Comparison of ENCODE assay signal across 1 cellular context in the genomic region with DNA sequence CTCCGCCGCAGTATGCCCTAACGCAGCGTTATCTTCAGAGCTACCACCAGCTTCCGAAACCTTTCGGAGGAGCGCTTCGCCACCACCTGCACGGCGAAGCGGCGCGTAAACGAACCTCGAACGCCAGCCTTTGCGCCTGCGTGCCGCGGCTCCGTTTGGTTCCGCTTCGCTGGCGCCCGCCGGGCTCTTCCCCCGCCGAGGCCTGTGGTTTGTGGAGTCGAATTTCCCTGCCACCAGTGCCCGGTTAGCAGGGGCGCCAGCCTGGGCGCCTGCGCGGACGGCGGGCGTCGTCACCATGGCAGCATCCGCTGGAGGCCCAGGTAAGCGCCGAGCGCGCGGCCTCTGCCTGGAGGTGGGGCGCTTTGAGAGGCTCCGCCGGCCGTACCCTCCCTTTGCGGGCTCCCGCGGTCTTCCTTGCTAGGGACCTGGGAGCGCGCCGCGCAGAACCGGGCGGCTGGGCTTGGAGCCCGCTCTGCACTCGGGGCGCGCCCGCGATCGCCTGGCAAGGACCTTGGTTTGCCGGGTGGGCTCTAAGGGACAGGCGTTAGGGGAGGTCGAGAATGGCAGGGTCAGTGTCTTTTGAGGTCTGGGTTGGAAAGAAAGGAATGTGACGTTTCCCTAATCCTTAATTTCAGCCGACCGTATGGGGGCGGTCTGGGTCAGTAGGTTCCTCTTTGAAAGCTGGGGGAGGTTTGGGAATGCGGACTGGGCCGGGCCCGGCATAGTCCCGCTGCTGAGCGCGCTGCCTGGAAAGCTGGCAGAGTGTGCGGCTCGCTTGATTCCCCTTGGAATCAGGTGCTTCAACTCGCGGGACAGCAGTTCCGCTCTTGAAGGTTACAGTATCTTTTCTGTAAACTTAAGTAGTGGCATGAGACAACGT.
TF ChIP-seq lines count a peak whose summit lies in the region.

A gene with protein sequence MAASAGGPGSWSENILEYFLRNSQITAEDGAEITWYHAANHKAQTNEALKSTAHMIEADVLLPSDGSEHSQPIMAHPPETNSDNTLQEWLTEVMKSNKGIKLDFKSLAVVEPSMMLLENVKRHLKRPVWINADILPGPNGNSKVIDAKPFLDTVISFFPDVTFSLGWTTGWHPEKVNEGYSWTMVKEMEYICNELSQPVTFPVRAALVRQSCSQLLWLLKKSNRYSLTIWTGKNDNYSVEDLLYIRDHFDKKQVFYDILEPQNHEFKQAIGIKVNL (plus strand): TSS at position 272 of the 880 bp plus-strand sequence. CDS start 24 bp downstream, at position 296.

TF ChIP-seq in HepG2, 621 proteins besides CTCF, POLR2A, EP300 and RAD21 (continued from another document and continues in another):
- peak; percentile 25 for TF ChIP-seq TARDBP (CRISPR knock-in tag; IDR thresholded peaks at IDR 0.05)
- TF ChIP-seq NFIC (IDR thresholded peaks at IDR 0.05; ENCODE audit: low read length), result no peak
- TF ChIP-seq ZBTB7A (CRISPR knock-in tag; IDR thresholded peaks at IDR 0.05), result 0 out of 2 replicates have a peak, but pooled peaks have one; percentile 56
- TF ChIP-seq HMGA1 (CRISPR knock-in tag; conservative IDR thresholded peaks at IDR 0.05), result no peak
- TF ChIP-seq ZNF724P (CRISPR knock-in tag; IDR thresholded peaks at IDR 0.05; ENCODE audit: borderline replicate concordance), result peak; percentile 86; the same call in 1 of the 2 replicates
- TF ChIP-seq CAMTA2 (CRISPR knock-in tag; IDR thresholded peaks at IDR 0.05; ENCODE audit: borderline replicate concordance), result no peak
- no peak for TF ChIP-seq ZNF720 (CRISPR knock-in tag; IDR thresholded peaks at IDR 0.05)
- TF ChIP-seq ZBTB3 (CRISPR knock-in tag; IDR thresholded peaks at IDR 0.05; ENCODE audit: borderline replicate concordance, low read depth), result no peak
- TF ChIP-seq IRF2 (CRISPR knock-in tag; IDR thresholded peaks at IDR 0.05), result peak; percentile 83
- peak; percentile 21 for TF ChIP-seq ZNF883 (CRISPR knock-in tag; IDR thresholded peaks at IDR 0.05; ENCODE audit: not compliant biosample characterization)
- peak; percentile 43; the same call in 1 of the 2 replicates for TF ChIP-seq MNT (IDR thresholded peaks at IDR 0.05)
- TF ChIP-seq NFYC (CRISPR knock-in tag; IDR thresholded peaks at IDR 0.05), result peak; percentile 42
- no peak for TF ChIP-seq HNRNPK (IDR thresholded peaks at IDR 0.05; ENCODE audit: low read depth, low read length, poor library complexity, severe bottlenecking)
- TF ChIP-seq ZSCAN30 (CRISPR knock-in tag; IDR thresholded peaks at IDR 0.05), result 0 out of 2 replicates have a peak, but pooled peaks have one; percentile 36
- peak; percentile 80 for TF ChIP-seq MXD4 (CRISPR knock-in tag; IDR thresholded peaks at IDR 0.05)
- no peak for TF ChIP-seq KLF13 (CRISPR knock-in tag; IDR thresholded peaks at IDR 0.05)
- no peak; the same call in 1 of the 2 replicates for TF ChIP-seq ZNF549 (CRISPR knock-in tag; IDR thresholded peaks at IDR 0.05)
- peak; percentile 59; the same call in 1 of the 2 replicates for TF ChIP-seq ZNF563 (CRISPR knock-in tag; IDR thresholded peaks at IDR 0.05)
- 0 out of 2 replicates have a peak, but pooled peaks have one; percentile 22 for TF ChIP-seq MEIS1 (CRISPR knock-in tag; IDR thresholded peaks at IDR 0.05; ENCODE audit: borderline replicate concordance)
- TF ChIP-seq ZBTB40 (IDR thresholded peaks at IDR 0.05), result no peak
- TF ChIP-seq ZBTB40 (CRISPR knock-in tag; IDR thresholded peaks at IDR 0.05), result peak; percentile 33; the same call in 1 of the 2 replicates
- TF ChIP-seq KLF6 (CRISPR knock-in tag; IDR thresholded peaks at IDR 0.05), result 0 out of 2 replicates have a peak, but pooled peaks have one; percentile 65
- peak; percentile 49; the same call in 1 of the 2 replicates for TF ChIP-seq ZNF773 (CRISPR knock-in tag; IDR thresholded peaks at IDR 0.05; ENCODE audit: borderline replicate concordance)
- TF ChIP-seq SALL1 (CRISPR knock-in tag; IDR thresholded peaks at IDR 0.05), result peak; percentile 78
- no peak for TF ChIP-seq ZNF513 (CRISPR knock-in tag; conservative IDR thresholded peaks at IDR 0.05)
- TF ChIP-seq CEBPZ (IDR thresholded peaks at IDR 0.05; ENCODE audit: low read length), result no peak
- TF ChIP-seq ZNF550 (CRISPR knock-in tag; IDR thresholded peaks at IDR 0.05; ENCODE audit: borderline replicate concordance), result no peak; the same call in 1 of the 2 replicates
- no peak for TF ChIP-seq ZNF678 (CRISPR knock-in tag; IDR thresholded peaks at IDR 0.05)
- TF ChIP-seq, protein P1, sequence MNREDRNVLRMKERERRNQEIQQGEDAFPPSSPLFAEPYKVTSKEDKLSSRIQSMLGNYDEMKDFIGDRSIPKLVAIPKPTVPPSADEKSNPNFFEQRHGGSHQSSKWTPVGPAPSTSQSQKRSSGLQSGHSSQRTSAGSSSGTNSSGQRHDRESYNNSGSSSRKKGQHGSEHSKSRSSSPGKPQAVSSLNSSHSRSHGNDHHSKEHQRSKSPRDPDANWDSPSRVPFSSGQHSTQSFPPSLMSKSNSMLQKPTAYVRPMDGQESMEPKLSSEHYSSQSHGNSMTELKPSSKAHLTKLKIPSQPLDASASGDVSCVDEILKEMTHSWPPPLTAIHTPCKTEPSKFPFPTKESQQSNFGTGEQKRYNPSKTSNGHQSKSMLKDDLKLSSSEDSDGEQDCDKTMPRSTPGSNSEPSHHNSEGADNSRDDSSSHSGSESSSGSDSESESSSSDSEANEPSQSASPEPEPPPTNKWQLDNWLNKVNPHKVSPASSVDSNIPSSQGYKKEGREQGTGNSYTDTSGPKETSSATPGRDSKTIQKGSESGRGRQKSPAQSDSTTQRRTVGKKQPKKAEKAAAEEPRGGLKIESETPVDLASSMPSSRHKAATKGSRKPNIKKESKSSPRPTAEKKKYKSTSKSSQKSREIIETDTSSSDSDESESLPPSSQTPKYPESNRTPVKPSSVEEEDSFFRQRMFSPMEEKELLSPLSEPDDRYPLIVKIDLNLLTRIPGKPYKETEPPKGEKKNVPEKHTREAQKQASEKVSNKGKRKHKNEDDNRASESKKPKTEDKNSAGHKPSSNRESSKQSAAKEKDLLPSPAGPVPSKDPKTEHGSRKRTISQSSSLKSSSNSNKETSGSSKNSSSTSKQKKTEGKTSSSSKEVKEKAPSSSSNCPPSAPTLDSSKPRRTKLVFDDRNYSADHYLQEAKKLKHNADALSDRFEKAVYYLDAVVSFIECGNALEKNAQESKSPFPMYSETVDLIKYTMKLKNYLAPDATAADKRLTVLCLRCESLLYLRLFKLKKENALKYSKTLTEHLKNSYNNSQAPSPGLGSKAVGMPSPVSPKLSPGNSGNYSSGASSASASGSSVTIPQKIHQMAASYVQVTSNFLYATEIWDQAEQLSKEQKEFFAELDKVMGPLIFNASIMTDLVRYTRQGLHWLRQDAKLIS (CRISPR knock-in tag; IDR thresholded peaks at IDR 0.05), result no peak
- no peak for TF ChIP-seq NBN (conservative IDR thresholded peaks at IDR 0.05)
